7 cellular contexts compared by ENCODE assay signal in the genomic region with DNA sequence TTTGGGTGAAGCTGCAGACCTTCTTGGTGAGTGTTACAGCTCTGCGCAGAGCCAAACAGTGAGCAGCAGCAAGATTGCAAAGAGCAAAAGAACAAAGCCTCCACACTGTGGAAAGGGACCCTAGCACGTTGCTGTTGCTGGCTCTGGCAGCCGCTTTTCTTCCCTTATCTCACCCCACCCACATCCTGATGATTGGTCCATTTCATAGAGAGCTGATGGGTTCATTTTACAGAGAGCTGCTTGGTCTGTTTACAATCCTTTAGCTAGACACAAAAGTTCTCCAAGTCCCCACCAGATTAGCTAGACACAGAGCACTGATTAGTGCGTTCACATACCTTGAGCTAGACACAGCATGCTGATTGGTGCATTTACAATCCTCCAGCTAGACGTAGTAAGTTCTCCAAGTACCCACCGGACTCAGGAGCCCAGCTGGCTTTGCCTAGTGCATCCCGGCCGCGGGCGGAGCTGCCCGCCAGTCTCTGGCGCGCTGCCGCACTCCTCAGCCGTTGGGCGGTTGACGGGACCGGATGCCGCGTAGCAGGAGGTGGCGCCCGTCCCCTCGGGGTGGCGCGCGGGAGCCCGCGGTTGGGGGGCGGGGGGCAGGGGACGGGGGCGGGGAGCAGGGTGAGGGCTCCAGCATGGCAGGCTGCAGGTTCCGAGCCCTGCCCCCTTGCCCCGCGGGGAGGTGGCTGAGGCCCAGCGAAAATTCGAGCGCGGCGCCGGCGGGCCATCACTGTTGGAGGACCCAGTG.
A peak's percentile ranks its signal among the peaks of the same experiment; 100 is the strongest.
DNase-seq lines count a peak whose midpoint lies in the region; ATAC-seq and TF ChIP-seq lines count a peak whose summit lies in the region.
"Not testable (repeated sequence)": the region's sequence is repeated elsewhere in the genome, so short reads cannot be mapped to it uniquely, and the experiment has no call there.

No MANE protein-coding gene starts in this region.

- not testable (repeated sequence) for H3K79me1 ChIP-seq in mesendoderm (ENCODE audit: low read length)

- not testable (repeated sequence) for H3K4me2 ChIP-seq in fibroblast of lung (ENCODE audit: extremely low read depth, insufficient read depth, low read length); mesendoderm (ENCODE audit: low read length)

- H3K4me3 ChIP-seq in fibroblast of lung (replicated peaks in 1 of 4; ENCODE audit: control extremely low read depth in 1 of 4, insufficient read depth in 1 of 4, low read depth in 3 of 4, low read length in 4 of 4), result peak overlapping the region in 2 of 4 experiments; percentile 39 to 48
- H3K4me3 ChIP-seq in mesendoderm (ENCODE audit: low read length), result not testable (repeated sequence)

- no CpG with 5 or more reads among the region's 41 CpGs for WGBS in mesendoderm (ENCODE audit: extremely low coverage, insufficient coverage, low lambda C conversion rate)

- H3K27ac ChIP-seq in fibroblast of lung (ENCODE audit: insufficient read depth, low read length); mesendoderm (ENCODE audit: low read depth, low read length): not testable (repeated sequence)

- H3K23ac ChIP-seq in mesendoderm (ENCODE audit: low read length), result not testable (repeated sequence)

- not testable (repeated sequence) for H3K4ac ChIP-seq in mesendoderm (ENCODE audit: low read depth, low read length)

- ATAC-seq in GM18517 (IDR thresholded peaks at IDR 0.05; ENCODE audit: unreplicated experiment), result peak; percentile 87
- ATAC-seq in HG03439 (IDR thresholded peaks at IDR 0.05; ENCODE audit: unreplicated experiment), result peak; percentile 34
- ATAC-seq in T-helper 17 cell, result peak; percentile 95

- peak overlapping the region; percentile 83 for H3K4me3 Mint-ChIP-seq in T-helper 17 cell
- peak overlapping the region; percentile 78 for H3K4me3 Mint-ChIP-seq in activated naive CD4-positive, alpha-beta T cell treated with anti-CD3 and anti-CD28 coated beads, Interleukin-2, amount 10 ng/mL, durations not matched to agents 7 days and 5 days

- not testable (repeated sequence) for H3K27me3 Mint-ChIP-seq in T-helper 17 cell; activated naive CD4-positive, alpha-beta T cell treated with anti-CD3 and anti-CD28 coated beads, Interleukin-2, amount 10 ng/mL, durations not matched to agents 7 days and 5 days

- not testable (repeated sequence) for H3K18ac ChIP-seq in mesendoderm (ENCODE audit: low read length)

- H3K27me3 ChIP-seq in fibroblast of lung (ENCODE audit: control insufficient read depth, insufficient read depth, low read length); mesendoderm (ENCODE audit: insufficient read depth, low read length, poor library complexity): not testable (repeated sequence)

- H4K20me1 ChIP-seq in fibroblast of lung (ENCODE audit: control insufficient read depth, extremely low read depth, insufficient read depth, low read length), result not testable (repeated sequence)

- DNase-seq in T-helper 17 cell (peak; percentile 61 to 78 (median 66)), fibroblast of lung (ENCODE audit: low read depth in 2 of 2) (peak; percentile 58 to 66), mesendoderm (peak; percentile 70)
- peak; percentile 86 for DNase-seq in activated naive CD4-positive, alpha-beta T cell treated with anti-CD3 and anti-CD28 coated beads, Interleukin-2, amount 10 ng/mL, durations not matched to agents 7 days and 5 days
- DNase-seq in stimulated activated CD4-positive, alpha-beta T cell treated with anti-CD3 and anti-CD28 coated beads, Interleukin-15, amount 100 ng/mL, for 48 hours (ENCODE audit: low read depth in 2 of 2), result peak; percentile 64 to 71

- H2AK5ac ChIP-seq in mesendoderm (ENCODE audit: low read length), result not testable (repeated sequence)

- not testable (repeated sequence) for H3K4me1 Mint-ChIP-seq in T-helper 17 cell
- H3K4me1 Mint-ChIP-seq in activated naive CD4-positive, alpha-beta T cell treated with anti-CD3 and anti-CD28 coated beads, Interleukin-2, amount 10 ng/mL, durations not matched to agents 7 days and 5 days, result peaks cover 25% of the 10 kb centered on the region

- H2BK15ac ChIP-seq in mesendoderm (replicated peaks; ENCODE audit: low read depth), result not testable (repeated sequence)

- not testable (repeated sequence) for H3K9me3 Mint-ChIP-seq in activated naive CD4-positive, alpha-beta T cell treated with anti-CD3 and anti-CD28 coated beads, Interleukin-2, amount 10 ng/mL, durations not matched to agents 7 days and 5 days

- not testable (repeated sequence) for H2AFZ ChIP-seq in fibroblast of lung (ENCODE audit: low read length)

- not testable (repeated sequence) for H3K36me3 ChIP-seq in fibroblast of lung (ENCODE audit: control insufficient read depth, insufficient read depth, low read length); mesendoderm (ENCODE audit: control insufficient read depth, insufficient read depth, low read length)

- not testable (repeated sequence) for H3K56ac ChIP-seq in mesendoderm (ENCODE audit: low read length)

- not testable (repeated sequence) for H4K5ac ChIP-seq in mesendoderm (ENCODE audit: low read length)

- H3K9me3 ChIP-seq in T-helper 17 cell (ENCODE audit: control insufficient read depth, low read length, poor library complexity, severe bottlenecking); fibroblast of lung (ENCODE audit: control insufficient read depth, insufficient read depth, low read depth, low read length): not testable (repeated sequence)

- TF ChIP-seq CTCF in fibroblast of lung (conservative IDR thresholded peaks at IDR 0.05 in 1 of 2, IDR thresholded peaks at IDR 0.05 in 1 of 2; ENCODE audit: low read depth in 1 of 2, low read length in 2 of 2), result not testable (repeated sequence)

- H3K4me1 ChIP-seq in fibroblast of lung (ENCODE audit: control insufficient read depth, extremely low read depth, insufficient read depth, low read length); mesendoderm (ENCODE audit: control insufficient read depth, low read depth, low read length): not testable (repeated sequence)

- H2BK120ac ChIP-seq in mesendoderm (ENCODE audit: low read depth, low read length), result not testable (repeated sequence)

- H3K27ac Mint-ChIP-seq in T-helper 17 cell, result peak overlapping the region; percentile 82
- H3K27ac Mint-ChIP-seq in activated naive CD4-positive, alpha-beta T cell treated with anti-CD3 and anti-CD28 coated beads, Interleukin-2, amount 10 ng/mL, durations not matched to agents 7 days and 5 days, result peak overlapping the region; percentile 92

- H2BK5ac ChIP-seq in mesendoderm (ENCODE audit: low read length), result not testable (repeated sequence)

- not testable (repeated sequence) for H4K8ac ChIP-seq in mesendoderm (ENCODE audit: low read depth, low read length)

- CTCF ChIA-PET in activated naive CD4-positive, alpha-beta T cell treated with anti-CD3 and anti-CD28 coated beads, Interleukin-2, amount 10 ng/mL, durations not matched to agents 7 days and 5 days (lab: Charles Lee), result not testable (repeated sequence)

- not testable (repeated sequence) for H3K36me3 Mint-ChIP-seq in T-helper 17 cell (ENCODE audit: low read depth); activated naive CD4-positive, alpha-beta T cell treated with anti-CD3 and anti-CD28 coated beads, Interleukin-2, amount 10 ng/mL, durations not matched to agents 7 days and 5 days

- H3K9ac ChIP-seq in fibroblast of lung (ENCODE audit: insufficient read depth, low read length); mesendoderm (ENCODE audit: low read length): not testable (repeated sequence)

- H3K79me2 ChIP-seq in fibroblast of lung (ENCODE audit: control insufficient read depth, insufficient read depth, low read length); mesendoderm (ENCODE audit: control insufficient read depth, insufficient read depth, low read length): not testable (repeated sequence)

Comparison
In these comparisons a context has a peak if more than half of its experiments do, and no peak if none do; other contexts are left out.
1. ATAC-seq: peak in every context shown above with its lines; median percentile 95 in T-helper 17 cell; 87 in GM18517; 34 in HG03439.